ENCODE assay signal across 1 cellular context in the genomic region with DNA sequence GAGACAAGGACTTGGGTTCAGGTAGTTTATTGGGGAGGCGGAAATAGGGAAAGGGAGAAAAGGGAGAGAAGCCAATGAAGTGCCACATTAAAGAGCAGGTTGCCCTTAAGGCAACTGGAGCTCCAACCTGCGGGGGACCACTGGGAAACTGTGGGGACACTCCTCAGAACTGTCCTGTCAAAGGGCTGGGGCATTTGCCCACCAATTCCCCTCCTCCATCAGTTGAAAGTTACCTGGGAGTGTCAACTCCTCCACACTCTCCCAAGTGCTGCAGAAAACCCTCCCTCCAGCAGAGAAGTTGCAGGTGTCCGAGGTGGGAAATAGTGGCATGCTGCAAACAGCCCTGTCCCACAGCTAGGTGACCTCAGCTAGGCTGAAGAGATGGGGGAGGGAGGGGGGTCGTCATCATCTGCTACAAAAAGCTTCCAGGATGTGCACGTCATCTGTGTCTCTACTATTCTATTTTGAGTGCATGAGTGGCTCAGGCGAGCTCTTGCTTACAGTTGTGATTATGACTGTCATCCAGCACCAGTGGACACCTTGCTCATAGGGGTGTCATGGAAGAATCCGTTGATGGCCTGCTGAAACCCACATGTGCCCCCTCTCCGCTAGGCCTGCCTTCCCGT.
TF ChIP-seq lines count a peak whose summit lies in the region.

No MANE protein-coding gene starts in this region.

TF ChIP-seq in GM23338, 12 proteins besides CTCF, POLR2A, EP300 and RAD21 (continued from another document):
- TF ChIP-seq, protein P1, sequence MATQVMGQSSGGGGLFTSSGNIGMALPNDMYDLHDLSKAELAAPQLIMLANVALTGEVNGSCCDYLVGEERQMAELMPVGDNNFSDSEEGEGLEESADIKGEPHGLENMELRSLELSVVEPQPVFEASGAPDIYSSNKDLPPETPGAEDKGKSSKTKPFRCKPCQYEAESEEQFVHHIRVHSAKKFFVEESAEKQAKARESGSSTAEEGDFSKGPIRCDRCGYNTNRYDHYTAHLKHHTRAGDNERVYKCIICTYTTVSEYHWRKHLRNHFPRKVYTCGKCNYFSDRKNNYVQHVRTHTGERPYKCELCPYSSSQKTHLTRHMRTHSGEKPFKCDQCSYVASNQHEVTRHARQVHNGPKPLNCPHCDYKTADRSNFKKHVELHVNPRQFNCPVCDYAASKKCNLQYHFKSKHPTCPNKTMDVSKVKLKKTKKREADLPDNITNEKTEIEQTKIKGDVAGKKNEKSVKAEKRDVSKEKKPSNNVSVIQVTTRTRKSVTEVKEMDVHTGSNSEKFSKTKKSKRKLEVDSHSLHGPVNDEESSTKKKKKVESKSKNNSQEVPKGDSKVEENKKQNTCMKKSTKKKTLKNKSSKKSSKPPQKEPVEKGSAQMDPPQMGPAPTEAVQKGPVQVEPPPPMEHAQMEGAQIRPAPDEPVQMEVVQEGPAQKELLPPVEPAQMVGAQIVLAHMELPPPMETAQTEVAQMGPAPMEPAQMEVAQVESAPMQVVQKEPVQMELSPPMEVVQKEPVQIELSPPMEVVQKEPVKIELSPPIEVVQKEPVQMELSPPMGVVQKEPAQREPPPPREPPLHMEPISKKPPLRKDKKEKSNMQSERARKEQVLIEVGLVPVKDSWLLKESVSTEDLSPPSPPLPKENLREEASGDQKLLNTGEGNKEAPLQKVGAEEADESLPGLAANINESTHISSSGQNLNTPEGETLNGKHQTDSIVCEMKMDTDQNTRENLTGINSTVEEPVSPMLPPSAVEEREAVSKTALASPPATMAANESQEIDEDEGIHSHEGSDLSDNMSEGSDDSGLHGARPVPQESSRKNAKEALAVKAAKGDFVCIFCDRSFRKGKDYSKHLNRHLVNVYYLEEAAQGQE (IDR thresholded peaks at IDR 0.05; ENCODE audit: unreplicated experiment): no peak
- TF ChIP-seq ZNF114 (CRISPR knock-in tag; IDR thresholded peaks at IDR 0.05) (no peak), CREB1 (CRISPR knock-in tag; IDR thresholded peaks at IDR 0.05; ENCODE audit: low read depth) (no peak), STAT1 (IDR thresholded peaks at IDR 0.05; ENCODE audit: unreplicated experiment) (no peak), EZH2phosphoT487 (IDR thresholded peaks at IDR 0.05; ENCODE audit: unreplicated experiment) (no peak), ZNF331 (CRISPR knock-in tag; IDR thresholded peaks at IDR 0.05; ENCODE audit: low read depth) (no peak), NANOG (IDR thresholded peaks at IDR 0.05; ENCODE audit: borderline replicate concordance) (no peak)
- TF ChIP-seq, protein P2, sequence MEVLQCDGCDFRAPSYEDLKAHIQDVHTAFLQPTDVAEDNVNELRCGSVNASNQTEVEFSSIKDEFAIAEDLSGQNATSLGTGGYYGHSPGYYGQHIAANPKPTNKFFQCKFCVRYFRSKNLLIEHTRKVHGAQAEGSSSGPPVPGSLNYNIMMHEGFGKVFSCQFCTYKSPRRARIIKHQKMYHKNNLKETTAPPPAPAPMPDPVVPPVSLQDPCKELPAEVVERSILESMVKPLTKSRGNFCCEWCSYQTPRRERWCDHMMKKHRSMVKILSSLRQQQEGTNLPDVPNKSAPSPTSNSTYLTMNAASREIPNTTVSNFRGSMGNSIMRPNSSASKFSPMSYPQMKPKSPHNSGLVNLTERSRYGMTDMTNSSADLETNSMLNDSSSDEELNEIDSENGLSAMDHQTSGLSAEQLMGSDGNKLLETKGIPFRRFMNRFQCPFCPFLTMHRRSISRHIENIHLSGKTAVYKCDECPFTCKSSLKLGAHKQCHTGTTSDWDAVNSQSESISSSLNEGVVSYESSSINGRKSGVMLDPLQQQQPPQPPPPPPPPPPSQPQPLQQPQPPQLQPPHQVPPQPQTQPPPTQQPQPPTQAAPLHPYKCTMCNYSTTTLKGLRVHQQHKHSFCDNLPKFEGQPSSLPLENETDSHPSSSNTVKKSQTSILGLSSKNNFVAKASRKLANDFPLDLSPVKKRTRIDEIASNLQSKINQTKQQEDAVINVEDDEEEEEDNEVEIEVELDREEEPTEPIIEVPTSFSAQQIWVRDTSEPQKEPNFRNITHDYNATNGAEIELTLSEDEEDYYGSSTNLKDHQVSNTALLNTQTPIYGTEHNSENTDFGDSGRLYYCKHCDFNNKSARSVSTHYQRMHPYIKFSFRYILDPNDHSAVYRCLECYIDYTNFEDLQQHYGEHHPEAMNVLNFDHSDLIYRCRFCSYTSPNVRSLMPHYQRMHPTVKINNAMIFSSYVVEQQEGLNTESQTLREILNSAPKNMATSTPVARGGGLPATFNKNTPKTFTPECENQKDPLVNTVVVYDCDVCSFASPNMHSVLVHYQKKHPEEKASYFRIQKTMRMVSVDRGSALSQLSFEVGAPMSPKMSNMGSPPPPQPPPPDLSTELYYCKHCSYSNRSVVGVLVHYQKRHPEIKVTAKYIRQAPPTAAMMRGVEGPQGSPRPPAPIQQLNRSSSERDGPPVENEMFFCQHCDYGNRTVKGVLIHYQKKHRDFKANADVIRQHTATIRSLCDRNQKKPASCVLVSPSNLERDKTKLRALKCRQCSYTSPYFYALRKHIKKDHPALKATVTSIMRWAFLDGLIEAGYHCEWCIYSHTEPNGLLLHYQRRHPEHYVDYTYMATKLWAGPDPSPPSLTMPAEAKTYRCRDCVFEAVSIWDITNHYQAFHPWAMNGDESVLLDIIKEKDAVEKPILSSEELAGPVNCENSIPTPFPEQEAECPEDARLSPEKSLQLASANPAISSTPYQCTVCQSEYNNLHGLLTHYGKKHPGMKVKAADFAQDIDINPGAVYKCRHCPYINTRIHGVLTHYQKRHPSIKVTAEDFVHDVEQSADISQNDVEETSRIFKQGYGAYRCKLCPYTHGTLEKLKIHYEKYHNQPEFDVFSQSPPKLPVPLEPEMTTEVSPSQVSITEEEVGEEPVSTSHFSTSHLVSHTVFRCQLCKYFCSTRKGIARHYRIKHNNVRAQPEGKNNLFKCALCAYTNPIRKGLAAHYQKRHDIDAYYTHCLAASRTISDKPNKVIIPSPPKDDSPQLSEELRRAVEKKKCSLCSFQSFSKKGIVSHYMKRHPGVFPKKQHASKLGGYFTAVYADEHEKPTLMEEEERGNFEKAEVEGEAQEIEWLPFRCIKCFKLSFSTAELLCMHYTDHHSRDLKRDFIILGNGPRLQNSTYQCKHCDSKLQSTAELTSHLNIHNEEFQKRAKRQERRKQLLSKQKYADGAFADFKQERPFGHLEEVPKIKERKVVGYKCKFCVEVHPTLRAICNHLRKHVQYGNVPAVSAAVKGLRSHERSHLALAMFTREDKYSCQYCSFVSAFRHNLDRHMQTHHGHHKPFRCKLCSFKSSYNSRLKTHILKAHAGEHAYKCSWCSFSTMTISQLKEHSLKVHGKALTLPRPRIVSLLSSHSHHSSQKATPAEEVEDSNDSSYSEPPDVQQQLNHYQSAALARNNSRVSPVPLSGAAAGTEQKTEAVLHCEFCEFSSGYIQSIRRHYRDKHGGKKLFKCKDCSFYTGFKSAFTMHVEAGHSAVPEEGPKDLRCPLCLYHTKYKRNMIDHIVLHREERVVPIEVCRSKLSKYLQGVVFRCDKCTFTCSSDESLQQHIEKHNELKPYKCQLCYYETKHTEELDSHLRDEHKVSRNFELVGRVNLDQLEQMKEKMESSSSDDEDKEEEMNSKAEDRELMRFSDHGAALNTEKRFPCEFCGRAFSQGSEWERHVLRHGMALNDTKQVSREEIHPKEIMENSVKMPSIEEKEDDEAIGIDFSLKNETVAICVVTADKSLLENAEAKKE (CRISPR knock-in tag; IDR thresholded peaks at IDR 0.05): no peak
- TF ChIP-seq, protein P3, sequence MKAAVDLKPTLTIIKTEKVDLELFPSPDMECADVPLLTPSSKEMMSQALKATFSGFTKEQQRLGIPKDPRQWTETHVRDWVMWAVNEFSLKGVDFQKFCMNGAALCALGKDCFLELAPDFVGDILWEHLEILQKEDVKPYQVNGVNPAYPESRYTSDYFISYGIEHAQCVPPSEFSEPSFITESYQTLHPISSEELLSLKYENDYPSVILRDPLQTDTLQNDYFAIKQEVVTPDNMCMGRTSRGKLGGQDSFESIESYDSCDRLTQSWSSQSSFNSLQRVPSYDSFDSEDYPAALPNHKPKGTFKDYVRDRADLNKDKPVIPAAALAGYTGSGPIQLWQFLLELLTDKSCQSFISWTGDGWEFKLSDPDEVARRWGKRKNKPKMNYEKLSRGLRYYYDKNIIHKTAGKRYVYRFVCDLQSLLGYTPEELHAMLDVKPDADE (IDR thresholded peaks at IDR 0.05): no peak
